28 cellular contexts compared by ENCODE assay signal in the genomic region with DNA sequence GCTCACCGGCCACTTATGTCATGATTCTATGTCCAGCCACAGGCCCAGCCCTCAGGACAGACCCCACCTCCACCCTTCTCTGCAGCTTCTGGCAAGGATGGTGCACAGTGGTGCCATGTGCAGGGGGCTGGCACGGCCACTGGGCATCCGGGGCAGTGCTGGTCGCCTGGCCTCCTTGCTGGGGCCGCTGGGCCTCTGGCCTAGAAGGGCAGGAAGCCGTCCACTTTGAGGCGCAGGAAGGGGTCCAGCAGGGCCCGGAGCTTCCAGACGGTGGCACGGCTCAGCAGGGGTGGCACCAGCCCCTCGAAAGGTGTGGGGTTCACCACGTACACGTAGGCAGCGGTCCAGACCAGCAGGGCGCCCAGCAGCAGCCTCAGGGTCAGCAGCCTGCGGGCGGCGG. TPM values are rescaled to one million over a fixed set of nuclear protein-coding genes. Genes with fewer than 3 reads are reported as not detected.
"Had no signal": no experiment of that assay in that cellular context is flagged by ENCODE, and none has a peak within 500 bp of the region (broad histone marks: within the 10 kb centered on the region; RNA-seq: fewer than 3 reads in every experiment).

No MANE protein-coding gene starts in this region.

- H3K4me2 ChIP-seq: neural progenitor cell had no signal

- FAIRE-seq: pancreas, small intestine had no signal

- H2AFZ ChIP-seq: neural progenitor cell had no signal

- H3K4me1 Mint-ChIP-seq: mesothelial cell of epicardium, natural killer cell had no signal

- H3K27ac Mint-ChIP-seq: mesothelial cell of epicardium; naive B cell; natural killer cell; nephron progenitor cell; neural progenitor cell; stimulated activated effector memory CD8-positive, alpha-beta T cell treated with anti-CD3 and anti-CD28 coated beads, Interleukin-12 subunit alpha, Interleukin-12 subunit beta, amount 100 ng/mL, for 72 hours; stimulated activated naive CD8-positive, alpha-beta T cell treated with anti-CD3 and anti-CD28 coated beads, Interleukin-15, Interleukin-2, amounts not matched to agents 100 ng/mL and 50 ng/mL, for 24 hours had no signal

- ATAC-seq: natural killer cell; pancreas; stimulated activated effector memory CD8-positive, alpha-beta T cell treated with anti-CD3 and anti-CD28 coated beads, Interleukin-12 subunit alpha, Interleukin-12 subunit beta, amount 100 ng/mL, for 72 hours; upper lobe of right lung had no signal

- H3K4me3 ChIP-seq: left ventricle myocardium inferior, lung, neural progenitor cell, pancreas, prostate gland, sigmoid colon, spleen, suprapubic skin, thoracic aorta, tibial artery, upper lobe of right lung had no signal

- H3K9me3 ChIP-seq: left ventricle myocardium inferior, pancreas, prostate gland, sigmoid colon, spleen, suprapubic skin, thoracic aorta, tibial artery, upper lobe of right lung had no signal

- H3K9me3 Mint-ChIP-seq: mesothelial cell of epicardium; naive B cell; natural killer cell; nephron progenitor cell; neural progenitor cell; stimulated activated effector memory CD8-positive, alpha-beta T cell treated with anti-CD3 and anti-CD28 coated beads, Interleukin-12 subunit alpha, Interleukin-12 subunit beta, amount 100 ng/mL, for 72 hours; stimulated activated naive CD8-positive, alpha-beta T cell treated with anti-CD3 and anti-CD28 coated beads, Interleukin-15, Interleukin-2, amounts not matched to agents 100 ng/mL and 50 ng/mL, for 24 hours had no signal

- H3K27ac ChIP-seq: left ventricle myocardium inferior, neural progenitor cell, pancreas, prostate gland, sigmoid colon, spleen, suprapubic skin, thoracic aorta, tibial artery, upper lobe of right lung had no signal

- H3K4me3 Mint-ChIP-seq: mesothelial cell of epicardium; naive B cell; natural killer cell; nephron progenitor cell; neural progenitor cell; stimulated activated effector memory CD8-positive, alpha-beta T cell treated with anti-CD3 and anti-CD28 coated beads, Interleukin-12 subunit alpha, Interleukin-12 subunit beta, amount 100 ng/mL, for 72 hours; stimulated activated naive CD8-positive, alpha-beta T cell treated with anti-CD3 and anti-CD28 coated beads, Interleukin-15, Interleukin-2, amounts not matched to agents 100 ng/mL and 50 ng/mL, for 24 hours had no signal

- H3K27me3 Mint-ChIP-seq: naive B cell; stimulated activated naive CD8-positive, alpha-beta T cell treated with anti-CD3 and anti-CD28 coated beads, Interleukin-15, Interleukin-2, amounts not matched to agents 100 ng/mL and 50 ng/mL, for 24 hours had no signal

- H3K36me3 Mint-ChIP-seq: mesothelial cell of epicardium, naive B cell, natural killer cell, neural progenitor cell had no signal

- H3K36me3 ChIP-seq: neural progenitor cell, pancreas, prostate gland, thoracic aorta, upper lobe of right lung had no signal

- H3K4me1 ChIP-seq: left ventricle myocardium inferior, pancreas, prostate gland, sigmoid colon, suprapubic skin, tibial artery, upper lobe of right lung had no signal

- H3K9ac ChIP-seq: neural progenitor cell had no signal

- H3K27me3 ChIP-seq: neural progenitor cell, pancreas, sigmoid colon, spleen, suprapubic skin, tibial artery, upper lobe of right lung had no signal

- DNase-seq: hypothalamus; islet precursor cell; left ventricle myocardium inferior; mesendoderm; naive B cell; natural killer cell; nephron progenitor cell; pancreas; posterior cingulate gyrus; retina; right cardiac atrium; sigmoid colon; small intestine; spleen; stimulated activated CD4-positive, alpha-beta T cell treated with anti-CD3 and anti-CD28 coated beads, Interleukin-4, amount 100 ng/mL, for 24 hours; stimulated activated naive CD4-positive, alpha-beta T cell; tibial artery; trophoblast cell; upper lobe of right lung had no signal

RNA-seq across cellular contexts. Expression of a gene that starts 2.4 kb away (rescaled TPM):
- total RNA-seq: left ventricle myocardium inferior, mesothelial cell of epicardium, mononuclear cell, thoracic aorta had no signal
